22 cellular contexts compared by ENCODE assay signal in genomic region chr6:161100072-161100471, GRCh38.
DNase-seq lines count a peak whose midpoint lies in the region; TF ChIP-seq lines count a peak whose summit lies in the region.
"Had no signal": no experiment of that assay in that cellular context is flagged by ENCODE, and none has a peak within 500 bp of the region (broad histone marks: within the 10 kb centered on the region; RNA-seq: fewer than 3 reads in every experiment).

No MANE protein-coding gene starts in this region.

- intact Hi-C loops in spleen (cut with DNase I; ENCODE audit: low total_unique reads) = loop anchor here (10.0 kb wide), 1 partner anchor 255 kb away; no protein-coding TSS in a partner anchor

- H3K9me3 ChIP-seq in osteoblast (ENCODE audit: low read depth, low read length) (no peaks in the 10 kb centered on the region), spleen (no peaks in the 10 kb centered on the region)

- peak; percentile 25 for TF ChIP-seq CTCF in osteoblast (IDR thresholded peaks at IDR 0.05; ENCODE audit: extremely low read depth, low read depth, low read length)
- TF ChIP-seq CTCF in spleen (IDR thresholded peaks at IDR 0.05 in 8 of 11, conservative IDR thresholded peaks at IDR 0.05 in 3 of 11) = no peak

- H3K4me1 ChIP-seq in osteoblast (ENCODE audit: insufficient read depth, low read length) (peaks cover 8% of the 10 kb centered on the region), spleen (no peaks in the 10 kb centered on the region)

- DNase-seq in Ammon's horn (ENCODE audit: low spot score) (peak; percentile 85), astrocyte of the hippocampus (ENCODE audit: low read depth, low spot score) (peak; percentile 22), hippocampal formation (lab: John Stamatoyannopoulos, UW) (peak; percentile 30 to 56), osteoblast (ENCODE audit: insufficient read length, low spot score, missing footprints) (no peak), spleen (no peak), SK-N-DZ (ENCODE audit: low spot score) (no peak), GM19238 (ENCODE audit: insufficient read length, low spot score) (no peak), A172 (ENCODE audit: low spot score) (no peak)
- DNase-seq: activated effector memory CD4-positive, alpha-beta T cell treated with anti-CD3 and anti-CD28 coated beads, Interleukin-2, amount 50 U/mL, for 16 hours; activated naive CD8-positive, alpha-beta T cell treated with anti-CD3 and anti-CD28 coated beads, Interleukin-2, amount 50 U/mL, for 24 hours; cortex of kidney; DMS53; foreskin fibroblast; GF-D8; IMR-90; left colon; NCI-H1436 treated with DMSO at 0.1 percent for 48 hours; NCI-H2171 treated with DMSO at 0.1 percent for 48 hours; NCI-H748 treated with DMSO at 0.1 percent for 48 hours; SHP77; stimulated activated CD4-positive, alpha-beta T cell treated with anti-CD3 and anti-CD28 coated beads, Interleukin-12 subunit alpha, Interleukin-12 subunit beta, amount 100 ng/mL, for 4 hours had no signal

- H3K27me3 ChIP-seq in osteoblast (ENCODE audit: insufficient read depth, low read length) = no peaks in the 10 kb centered on the region
- H3K27me3 ChIP-seq in spleen (replicated peaks in 1 of 7) = no peaks in the 10 kb centered on the region

- H2AFZ ChIP-seq in osteoblast (ENCODE audit: low read length) = no peak overlapping the region
- H2AFZ ChIP-seq: GM23338 had no signal

- no peak overlapping the region for H3K4me3 ChIP-seq in osteoblast (ENCODE audit: insufficient read depth, low read length)
- H3K4me3 ChIP-seq in spleen = no peak overlapping the region
- H3K4me3 ChIP-seq: GM23338 had no signal

- H3K27ac ChIP-seq in osteoblast (ENCODE audit: low read depth, low read length) (no peak overlapping the region), spleen (no peak overlapping the region)

- 78 to 91% (median 90%) methylated on average over 8 of the region's 8 CpGs for WGBS in spleen, 5 donors

- H4K20me1 ChIP-seq in osteoblast (ENCODE audit: insufficient read depth, low read length) = no peaks in the 10 kb centered on the region

- no peaks in the 10 kb centered on the region for H3K79me2 ChIP-seq in osteoblast (ENCODE audit: insufficient read depth, low read length)

- H3K4me2 ChIP-seq in osteoblast (ENCODE audit: insufficient read depth, low read length) = no peak overlapping the region
- H3K4me2 ChIP-seq: GM23338 had no signal

- H3K36me3 ChIP-seq in osteoblast (ENCODE audit: insufficient read depth, low read length) = peaks cover 52% of the 10 kb centered on the region
- H3K36me3 ChIP-seq in spleen = peaks cover 0 to 100% (median 60%) of the 10 kb centered on the region in 6 donors

- TF ChIP-seq POLR2A in spleen (IDR thresholded peaks at IDR 0.05) = no peak

Comparison
In these comparisons a context has a peak if more than half of its experiments do, and no peak if none do; other contexts are left out.
1. DNase-seq: peak in Ammon's horn (single experiment), astrocyte of the hippocampus (single experiment) and hippocampal formation (2 of 2); none in osteoblast (single experiment), spleen (single experiment), SK-N-DZ (single experiment), GM19238 (single experiment) and A172 (single experiment).